ENCODE assay signal across 10 cellular contexts in the genomic region with DNA sequence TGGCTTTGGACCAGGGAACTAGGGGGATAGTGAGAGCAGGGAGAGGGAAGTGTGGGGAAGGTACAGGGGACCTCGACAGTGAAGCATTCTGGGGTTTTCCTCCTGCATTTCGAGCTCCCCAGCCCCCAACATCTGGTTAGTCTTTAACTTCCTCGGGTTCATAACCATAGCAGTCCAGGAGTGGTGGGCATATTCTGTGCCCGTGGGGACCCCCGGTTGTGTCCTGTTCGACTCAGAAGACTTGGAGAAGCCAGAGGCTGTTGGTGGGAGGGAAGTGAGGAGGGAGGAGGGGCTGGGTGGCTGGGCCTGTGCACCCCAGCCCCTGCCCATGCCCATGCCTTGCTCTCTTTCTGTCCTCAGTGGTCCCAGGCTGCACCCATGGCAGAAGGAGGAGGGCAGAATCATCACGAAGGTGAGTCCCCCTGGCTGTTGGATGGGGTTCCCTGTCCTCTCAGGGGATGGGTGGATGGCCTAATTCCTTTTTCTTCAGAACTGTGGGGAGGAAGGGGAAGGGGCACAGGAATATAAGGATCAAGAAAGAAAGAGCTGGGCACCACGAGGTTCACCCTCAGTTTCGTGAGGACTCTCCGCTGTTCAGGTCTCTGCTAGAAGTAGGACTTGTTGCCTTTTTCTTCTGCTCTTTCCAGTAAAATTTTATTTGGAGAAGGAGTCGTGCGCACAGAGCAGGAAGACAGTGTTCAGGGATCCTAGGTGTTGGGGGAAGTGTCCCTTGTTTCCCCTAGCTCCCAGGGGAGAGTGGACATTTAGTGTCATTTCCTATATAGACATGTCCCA. TPM values are rescaled to one million over a fixed set of nuclear protein-coding genes. Genes with fewer than 3 reads are reported as not detected.
DNase-seq lines count a peak whose midpoint lies in the region; ATAC-seq and TF ChIP-seq lines count a peak whose summit lies in the region.
"Had no signal": no experiment of that assay in that cellular context is flagged by ENCODE, and none has a peak within 500 bp of the region (broad histone marks: within the 10 kb centered on the region; RNA-seq: fewer than 3 reads in every experiment).

No MANE protein-coding gene starts in this region.

- H3K4ac ChIP-seq in mesendoderm (ENCODE audit: low read depth, low read length) = no peak overlapping the region

- H3K36me3 ChIP-seq in heart left ventricle (peaks cover 7 to 40% (median 33%) of the 10 kb centered on the region in 9 donors), mesendoderm (ENCODE audit: control insufficient read depth, insufficient read depth, low read length) (peaks cover 5% of the 10 kb centered on the region), aorta (ENCODE audit: control insufficient read depth in 1 of 2, insufficient read depth in 2 of 2, low read length in 1 of 2) (no peaks in the 10 kb centered on the region)

- peaks cover 25% of the 10 kb centered on the region for H3K27me3 Mint-ChIP-seq in brain

- ATAC-seq in heart left ventricle = no peak
- no peak for ATAC-seq in Right ventricle myocardium inferior
- no peak for ATAC-seq in aorta (ENCODE audit: low FRiP score)
- no peak for ATAC-seq in GM19463 (IDR thresholded peaks at IDR 0.05; ENCODE audit: unreplicated experiment)

- H3K79me1 ChIP-seq in mesendoderm (ENCODE audit: low read length) = peaks cover 16% of the 10 kb centered on the region

- peak overlapping the region; percentile 71 for H3K56ac ChIP-seq in mesendoderm (ENCODE audit: low read length)

- peak overlapping the region; percentile 5 for H3K4me2 ChIP-seq in mesendoderm (ENCODE audit: low read length)

- peaks cover 77% of the 10 kb centered on the region for H3K36me3 Mint-ChIP-seq in brain
- H3K36me3 Mint-ChIP-seq: naive B cell had no signal

- peak in 1 of 5 donors; percentile 19 for DNase-seq in heart left ventricle
- DNase-seq in Right ventricle myocardium inferior (ENCODE audit: missing footprints) = no peak
- DNase-seq in mesendoderm = no peak
- DNase-seq in aorta = peak; percentile 41 to 48
- DNase-seq in NCI-H2029 treated with DMSO at 0.1 percent for 48 hours (lab: John Stamatoyannopoulos, UW) = no peak
- DNase-seq in NCI-H1436 (lab: John Stamatoyannopoulos, UW) = no peak

- TF ChIP-seq POLR2A in heart left ventricle (IDR thresholded peaks at IDR 0.05) = no peak

- peak overlapping the region; percentile 91 to 98 (median 95) for H3K4me3 Mint-ChIP-seq in brain
- H3K4me3 Mint-ChIP-seq: central memory CD8-positive, alpha-beta T cell had no signal

- H3K18ac ChIP-seq in mesendoderm (ENCODE audit: low read length) = no peak overlapping the region

- H3K4me1 ChIP-seq in heart left ventricle = peaks cover 9 to 80% (median 60%) of the 10 kb centered on the region in 12 donors
- peaks cover 14% of the 10 kb centered on the region for H3K4me1 ChIP-seq in mesendoderm (ENCODE audit: control insufficient read depth, low read depth, low read length)
- H3K4me1 ChIP-seq in aorta (ENCODE audit: control insufficient read depth in 1 of 2, insufficient read depth in 2 of 2, low read length in 2 of 2) = no peaks in the 10 kb centered on the region

- peaks cover 67% of the 10 kb centered on the region for H3K4me1 Mint-ChIP-seq in brain

- no peak overlapping the region for H2AK5ac ChIP-seq in mesendoderm (ENCODE audit: low read length)

- TF ChIP-seq CTCF in heart left ventricle (IDR thresholded peaks at IDR 0.05) (no peak), brain (conservative IDR thresholded peaks at IDR 0.05) (no peak)

- H3K9me3 ChIP-seq in heart left ventricle (no peaks in the 10 kb centered on the region), aorta (ENCODE audit: control insufficient read depth, low read length) (no peaks in the 10 kb centered on the region)

- intact Hi-C loops in heart left ventricle (cut with DNase I) (loop anchor here in 9 of 10 donors (2.0 to 10.0 kb wide), 13 partner anchors 43 to 471 kb away; partner anchors contain the start of gene HSP90AB1 (in 1 of the 9)), Right ventricle myocardium inferior (cut with DNase I) (loop anchor here (2.0 to 10.0 kb wide), 4 partner anchors 25 to 451 kb away; partner anchors contain the start of gene SLC29A1), aorta (cut with DNase I) (loop anchor here (1.0 to 10.0 kb wide), 3 partner anchors 229 to 471 kb away; partner anchors contain the start of gene HSP90AB1 (in 1 of the 2))

- no peak overlapping the region for H2BK120ac ChIP-seq in mesendoderm (ENCODE audit: low read depth, low read length)

- peaks cover 0 to 8% (median 6%) of the 10 kb centered on the region in 5 experiments for H3K9me3 Mint-ChIP-seq in brain
- H3K9me3 Mint-ChIP-seq: central memory CD8-positive, alpha-beta T cell; naive B cell had no signal

- no peak overlapping the region for H4K8ac ChIP-seq in mesendoderm (ENCODE audit: low read depth, low read length)

- no peak overlapping the region for H4K5ac ChIP-seq in mesendoderm (ENCODE audit: low read length)

- H3K27ac ChIP-seq in heart left ventricle (peak overlapping the region; percentile 89 to 99 (median 97)), mesendoderm (ENCODE audit: low read depth, low read length) (no peak overlapping the region), aorta (ENCODE audit: low read depth in 1 of 2, low read length in 2 of 2) (no peak overlapping the region)

- no peak overlapping the region for H2BK5ac ChIP-seq in mesendoderm (ENCODE audit: low read length)

- H3K9ac ChIP-seq in mesendoderm (ENCODE audit: low read length) = peak overlapping the region; percentile 54

- H3K23ac ChIP-seq in mesendoderm (ENCODE audit: low read length) = no peak overlapping the region

- H3K79me2 ChIP-seq in mesendoderm (ENCODE audit: control insufficient read depth, insufficient read depth, low read length) = peaks cover 45% of the 10 kb centered on the region

- peak overlapping the region in 11 of 12 donors; percentile 13 to 99 (median 92) for H3K4me3 ChIP-seq in heart left ventricle
- no peak overlapping the region for H3K4me3 ChIP-seq in mesendoderm (ENCODE audit: low read length)
- no peak overlapping the region for H3K4me3 ChIP-seq in aorta (ENCODE audit: low read length in 2 of 2)

- no peak overlapping the region for H2BK15ac ChIP-seq in mesendoderm (replicated peaks; ENCODE audit: low read depth)

- peak overlapping the region; percentile 94 to 100 (median 98) for H3K27ac Mint-ChIP-seq in brain

- H3K27me3 ChIP-seq in heart left ventricle (no peaks in the 10 kb centered on the region), mesendoderm (ENCODE audit: insufficient read depth, low read length, poor library complexity) (no peaks in the 10 kb centered on the region), aorta (ENCODE audit: control insufficient read depth in 1 of 2, insufficient read depth in 2 of 2, low read length in 1 of 2) (peaks cover 0 to 1% of the 10 kb centered on the region in 2 donors)

- WGBS in heart left ventricle, 4 donors = 38 to 46% (median 40%) methylated on average over 10 to 12 of the region's 12 CpGs
- no CpG with 5 or more reads among the region's 12 CpGs for WGBS in mesendoderm (ENCODE audit: extremely low coverage, insufficient coverage, low lambda C conversion rate)
- 81 to 83% methylated on average over 12 of the region's 12 CpGs for WGBS in aorta, 2 donors

RNA-seq across cellular contexts. Expression of gene VEGFA, which starts 4.2 kb away (rescaled TPM):
- 100 to 1,000 TPM in 7 of 9 donors, 10 to 100 TPM in 2; 83.0 to 238 (median 171) TPM for total RNA-seq in heart left ventricle
- polyA plus RNA-seq in heart left ventricle = 100 to 1,000 TPM; 139 to 254 TPM
- total RNA-seq in Right ventricle myocardium inferior = 242 TPM
- 99.2 TPM for polyA plus RNA-seq in brain (ENCODE audit: insufficient read depth, low read depth, low replicate concordance)
- 27.0 TPM for polyA plus RNA-seq in mesendoderm (2013, experiment 1 of 2)
- 29.4 TPM for polyA plus RNA-seq in mesendoderm (2013, experiment 2 of 2)
- 100 to 1,000 TPM; 107 to 247 TPM for total RNA-seq in aorta
- polyA plus RNA-seq in aorta = 1 to 10 TPM; 7.6 to 8.0 TPM

Comparison
In these comparisons a context has a peak if more than half of its experiments do, and no peak if none do; other contexts are left out.
1. DNase-seq: peak in aorta (2 of 2); none in Right ventricle myocardium inferior (single experiment), mesendoderm (single experiment), NCI-H2029 treated with DMSO at 0.1 percent for 48 hours (single experiment) and NCI-H1436 (single experiment).
2. H3K27ac ChIP-seq: peak in heart left ventricle (12 of 12); none in mesendoderm (single experiment) and aorta (0 of 2).
3. H3K4me3 ChIP-seq: peak in heart left ventricle (11 of 12); none in mesendoderm (single experiment) and aorta (0 of 2).